ENCODE assay signal across 8 cellular contexts in genomic region chr2:219552382-219553167, GRCh38. TPM values are rescaled to one million over a fixed set of nuclear protein-coding genes. Genes with fewer than 3 reads are reported as not detected.
DNase-seq lines count a peak whose midpoint lies in the region; ATAC-seq and TF ChIP-seq lines count a peak whose summit lies in the region.

No MANE protein-coding gene starts in this region.

- ATAC-seq in GM18520 (IDR thresholded peaks at IDR 0.05; ENCODE audit: unreplicated experiment) (peak; percentile 73), HG03060 (IDR thresholded peaks at IDR 0.05; ENCODE audit: low read depth, unreplicated experiment) (peak; percentile 83)

- WGBS in lower leg skin, 2 donors = 2 to 4% methylated on average over 47 to 51 of the region's 99 CpGs

- H3K4me3 ChIP-seq in dorsolateral prefrontal cortex (peak overlapping the region; percentile 57 to 89 (median 72)), lower leg skin (ENCODE audit: low read depth, poor library complexity, severe bottlenecking) (peak overlapping the region; percentile 32)

- H3K27ac ChIP-seq in dorsolateral prefrontal cortex = peak overlapping the region in 39 of 59 donors; percentile 0 to 82 (median 51)

- no peak for TF ChIP-seq POLR2A in lower leg skin (IDR thresholded peaks at IDR 0.05)

- TF ChIP-seq CTCF in dorsolateral prefrontal cortex (IDR thresholded peaks at IDR 0.05 in 54 of 56, conservative IDR thresholded peaks at IDR 0.05 in 2 of 56; ENCODE audit: low read depth in 1 of 56, partially characterized antibody in 56 of 56) = peak in 7 of 56 donors; percentile 6 to 30 (median 22)
- no peak for TF ChIP-seq CTCF in lower leg skin (IDR thresholded peaks at IDR 0.05)

- intact Hi-C loops in dorsolateral prefrontal cortex (cut with DNase I) = no loop called here
- intact Hi-C loops in lower leg skin (cut with DNase I; ENCODE audit: low total_unique reads) = loop anchor here (10.0 kb wide), 1 partner anchor 82 kb away; no protein-coding TSS in a partner anchor

- no peaks in the 10 kb centered on the region for H3K27me3 ChIP-seq in dorsolateral prefrontal cortex

- peak; percentile 94 for DNase-seq in 8988T
- DNase-seq in NCI-H226 = peak; percentile 65
- peak; percentile 82 to 86 for DNase-seq in activated CD4-positive, alpha-beta T cell treated with anti-CD3 and anti-CD28 coated beads, Interleukin-2, amount 50 U/mL, for 48 hours
- DNase-seq in dorsolateral prefrontal cortex = peak; percentile 70 to 89 (median 85)
- peak; percentile 75 to 97 for DNase-seq in lower leg skin (ENCODE audit: low spot score in 2 of 2)
- peak; percentile 84 for DNase-seq in stimulated activated CD4-positive, alpha-beta T cell treated with anti-CD3 and anti-CD28 coated beads, Interleukin-4, amount 100 ng/mL, for 1 hour

RNA-seq across cellular contexts. Expression of gene TMEM198, which starts 8.7 kb away (rescaled TPM):
- total RNA-seq in dorsolateral prefrontal cortex = 10 to 100 TPM in 116 of 120 experiments, 1 to 10 TPM in 4; 8.5 to 24.9 (median 16.0) TPM
- total RNA-seq in lower leg skin = 1 to 10 TPM in 2 of 4 donors, under 1 TPM in 2; 0.17 to 2.1 (median 1.0) TPM

RNA-seq across cellular contexts. Expression of gene CHPF, which starts 9.0 kb away (rescaled TPM):
- total RNA-seq in dorsolateral prefrontal cortex = 10 to 100 TPM; 28.8 to 59.4 (median 41.7) TPM
- total RNA-seq in lower leg skin = 10 to 100 TPM; 37.8 to 73.1 (median 58.4) TPM

RNA-seq across cellular contexts. Expression of gene OBSL1, which starts 18.8 kb away (rescaled TPM):
- total RNA-seq in dorsolateral prefrontal cortex (100 to 1,000 TPM in 54 of 120 experiments, 10 to 100 TPM in 66; 54.9 to 144 (median 98.1) TPM), lower leg skin (10 to 100 TPM; 34.2 to 52.7 (median 42.7) TPM)

RNA-seq across cellular contexts. Expression of gene INHA, which starts 19.5 kb away (rescaled TPM):
- 1 to 10 TPM in 111 of 120 experiments, under 1 TPM in 8, not detected in 1; 0.54 to 6.4 (median 2.5) TPM for total RNA-seq in dorsolateral prefrontal cortex
- 1 to 10 TPM in 1 of 4 donors, under 1 TPM in 2, not detected in 1; 0.58 to 1.4 (median 0.84) TPM for total RNA-seq in lower leg skin

RNA-seq across cellular contexts. Expression of gene ASIC4, which starts 38.3 kb away (rescaled TPM):
- total RNA-seq in dorsolateral prefrontal cortex (10 to 100 TPM in 7 of 120 experiments, 1 to 10 TPM in 113; 2.8 to 14.2 (median 6.5) TPM), lower leg skin (under 1 TPM in 1 of 4 donors, not detected in 3; 0.26 TPM)

Comparison
In these comparisons a context has a peak if more than half of its experiments do, and no peak if none do; other contexts are left out.
1. Peak in every context shown above with its lines: DNase-seq, ATAC-seq, H3K4me3 ChIP-seq and H3K27ac ChIP-seq.